31 cellular contexts compared by ENCODE assay signal in the genomic region with DNA sequence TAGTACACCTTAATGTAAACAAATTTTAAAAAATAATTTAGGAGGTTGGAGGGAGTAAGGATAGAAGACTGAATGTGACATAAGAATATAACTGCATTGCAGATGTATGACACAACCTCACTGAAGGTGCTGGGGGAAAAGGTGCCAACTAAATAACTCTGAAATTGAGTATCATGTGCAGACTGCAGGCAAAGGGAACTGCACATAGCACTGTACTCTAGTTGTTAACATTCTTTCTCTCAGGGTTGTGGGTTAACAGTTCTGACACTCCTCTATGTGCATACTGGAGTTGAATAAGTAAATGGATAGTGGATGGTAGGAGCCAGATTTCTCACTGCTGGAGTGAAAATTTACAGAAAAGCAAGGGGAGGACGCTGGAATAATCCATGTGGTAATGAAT.
DNase-seq lines count a peak whose midpoint lies in the region; ATAC-seq, FAIRE-seq and TF ChIP-seq lines count a peak whose summit lies in the region.
"Had no signal": no experiment of that assay in that cellular context is flagged by ENCODE, and none has a peak within 500 bp of the region (broad histone marks: within the 10 kb centered on the region; RNA-seq: fewer than 3 reads in every experiment).

No MANE protein-coding gene starts in this region.

- CTCF ChIA-PET in HepG2 (lab: Yijun Ruan, JAX; ENCODE audit: low intra/inter-chr PET ratio, low total read pairs), result no interaction called here

- no peak for ATAC-seq in HepG2
- no peak for ATAC-seq in right lobe of liver
- ATAC-seq in mucosa of descending colon, result no peak
- ATAC-seq: A549; CD8-positive, alpha-beta T cell had no signal

- DNase-seq in HepG2 (ENCODE audit: low spot score) (no peak), right lobe of liver (no peak), HTR-8/SVneo (ENCODE audit: insufficient read length, low spot score) (no peak), mucosa of descending colon (no peak)
- DNase-seq: 8988T; ACHN; AML-193; BE2C; C1 segment of cervical spinal cord; Caco-2; Calu3; CD4-positive, alpha-beta memory T cell; CD4-positive, alpha-beta T cell; CD4-positive, CD25-positive, alpha-beta regulatory T cell; CD8-positive, alpha-beta memory T cell; CD8-positive, alpha-beta T cell; COR-L47; DMS 273 treated with DMSO at 0.1 percent for 48 hours; DMS153; DMS53; DMS79; DMS79 treated with DMSO at 0.1 percent for 48 hours; DND-41; EL had no signal

- no peak for TF ChIP-seq EP300 in HepG2 (IDR thresholded peaks at IDR 0.05; ENCODE audit: low read depth in 2 of 2, low read length in 2 of 2)
- no peak for TF ChIP-seq EP300 in HepG2 (CRISPR knock-in tag; IDR thresholded peaks at IDR 0.05; ENCODE audit: borderline replicate concordance)

- intact Hi-C loops in HepG2 (cut with micrococcal nuclease; ENCODE audit: unreplicated experiment) (no loop called here), right lobe of liver (cut with DNase I) (no loop called here), mucosa of descending colon (cut with DNase I, micrococcal nuclease) (no loop called here)

- no peak overlapping the region for H3K4me2 ChIP-seq in HepG2 (ENCODE audit: low read depth, low read length)
- H3K4me2 ChIP-seq: A549; BLaER1; BLaER1 treated with 17β-estradiol and CSF1 and Interleukin-3, amounts not matched to agents 10 nM and 100 nM had no signal

- no peak for TF ChIP-seq POLR2A in HepG2 (IDR thresholded peaks at IDR 0.05; ENCODE audit: insufficient read depth in 1 of 2, low read depth in 2 of 2, low read length in 2 of 2)
- TF ChIP-seq POLR2A in right lobe of liver (IDR thresholded peaks at IDR 0.05), result no peak

- POLR2A ChIA-PET in HepG2 (lab: Yijun Ruan, JAX), result no interaction called here

- H3K27me3 ChIP-seq in HepG2 (ENCODE audit: control insufficient read depth in 1 of 2, insufficient read depth in 2 of 2, low read length in 2 of 2) (no peaks in the 10 kb centered on the region; a peak in 1 of 5 replicates), right lobe of liver (no peaks in the 10 kb centered on the region)
- H3K27me3 ChIP-seq: BE2C; BLaER1; BLaER1 treated with 17β-estradiol and CSF1 and Interleukin-3, amounts not matched to agents 10 nM and 100 nM had no signal

- H3K9ac ChIP-seq in HepG2 (ENCODE audit: insufficient read depth, low read depth, low read length), result no peak overlapping the region
- H3K9ac ChIP-seq: BLaER1; BLaER1 treated with 17β-estradiol and CSF1 and Interleukin-3, amounts not matched to agents 10 nM and 100 nM had no signal

- H3K4me1 ChIP-seq in HepG2 (ENCODE audit: insufficient read depth, low read length) (no peaks in the 10 kb centered on the region), right lobe of liver (no peaks in the 10 kb centered on the region), mucosa of descending colon (ENCODE audit: low read depth) (no peaks in the 10 kb centered on the region)
- H3K4me1 ChIP-seq: A549, BE2C, Caco-2 had no signal

- no peak for TF ChIP-seq CTCF in HepG2 (CRISPR knock-in tag; IDR thresholded peaks at IDR 0.05)
- TF ChIP-seq CTCF in right lobe of liver (IDR thresholded peaks at IDR 0.05), result no peak
- TF ChIP-seq CTCF in mucosa of descending colon (IDR thresholded peaks at IDR 0.05), result no peak

- H2AFZ ChIP-seq in HepG2 (ENCODE audit: low read length), result no peak overlapping the region

- no TSS peak for BruUV-seq in HepG2 (replicated peaks; lab: Mats Ljungman, UMichigan)

- TF ChIP-seq RAD21 in HepG2 (CRISPR knock-in tag; IDR thresholded peaks at IDR 0.05), result no peak

- no peak for FAIRE-seq in HepG2 (lab: Jason Lieb, UNC)
- FAIRE-seq in HTR-8/SVneo (lab: Jason Lieb, UNC), result peak; percentile 72
- FAIRE-seq: A204.1, A549, D721Med had no signal

- H3K27ac ChIP-seq in HepG2 (ENCODE audit: extremely low read length, insufficient read depth, low read length) (no peak overlapping the region), right lobe of liver (no peak overlapping the region)
- H3K27ac ChIP-seq: 22Rv1; A549; BLaER1; BLaER1 treated with 17β-estradiol and CSF1 and Interleukin-3, amounts not matched to agents 10 nM and 100 nM; C4-2B had no signal

- in situ Hi-C loops in HepG2 (cut with HindIII; ENCODE audit: extremely low pct_ligation_motif_present, low pct_unique_long_range_greater_than_20kb), result no loop called here

- 0% methylated on average over 1 of the region's 1 CpG for WGBS in HepG2 (ENCODE audit: low lambda C conversion rate)
- 29% methylated on average over 1 of the region's 1 CpG for WGBS in right lobe of liver (ENCODE audit: insufficient coverage, low coverage, low lambda C conversion rate, missing lambda C conversion rate)

- H4K20me1 ChIP-seq in HepG2 (ENCODE audit: insufficient read depth, low read length), result no peaks in the 10 kb centered on the region
- H4K20me1 ChIP-seq: BLaER1; BLaER1 treated with 17β-estradiol and CSF1 and Interleukin-3, amounts not matched to agents 10 nM and 100 nM had no signal

- H3K9me3 ChIP-seq in HepG2 (ENCODE audit: low read length) (peaks cover 64% of the 10 kb centered on the region), right lobe of liver (no peaks in the 10 kb centered on the region), mucosa of descending colon (peaks cover 15% of the 10 kb centered on the region)
- H3K9me3 ChIP-seq: BE2C had no signal

- no peak overlapping the region for H3K4me3 ChIP-seq in HepG2 (replicated peaks in 1 of 3; ENCODE audit: insufficient read depth in 1 of 3, low read depth in 2 of 3, low read length in 3 of 3)
- H3K4me3 ChIP-seq in right lobe of liver, result no peak overlapping the region
- H3K4me3 ChIP-seq in mucosa of descending colon, result no peak overlapping the region
- H3K4me3 ChIP-seq: A549; BLaER1; BLaER1 treated with 17β-estradiol and CSF1 and Interleukin-3, amounts not matched to agents 10 nM and 100 nM had no signal

- H3K79me2 ChIP-seq in HepG2 (ENCODE audit: insufficient read depth, low read length), result no peaks in the 10 kb centered on the region

- no peaks in the 10 kb centered on the region for H3K36me3 ChIP-seq in HepG2 (replicated peaks in 1 of 2; ENCODE audit: control insufficient read depth in 1 of 2, insufficient read depth in 2 of 2, low read length in 2 of 2)
- no peaks in the 10 kb centered on the region for H3K36me3 ChIP-seq in right lobe of liver
- H3K36me3 ChIP-seq in mucosa of descending colon (ENCODE audit: low read depth), result no peaks in the 10 kb centered on the region
- H3K36me3 ChIP-seq: BE2C; BLaER1; BLaER1 treated with 17β-estradiol and CSF1 and Interleukin-3, amounts not matched to agents 10 nM and 100 nM had no signal

TF ChIP-seq in HepG2, 621 proteins besides CTCF, POLR2A, EP300 and RAD21:
- TF ChIP-seq POLR2G (IDR thresholded peaks at IDR 0.05; ENCODE audit: low read depth, low read length) (no peak), ZNF615 (CRISPR knock-in tag; IDR thresholded peaks at IDR 0.05; ENCODE audit: borderline replicate concordance) (peak; percentile 98), ZNF230 (CRISPR knock-in tag; IDR thresholded peaks at IDR 0.05) (no peak)
